In genomic region chr9:68426755-68427154, GRCh38 we compare ENCODE assay signal across 17 cellular contexts.
DNase-seq lines count a peak whose midpoint lies in the region; TF ChIP-seq lines count a peak whose summit lies in the region.
"Had no signal": no experiment of that assay in that cellular context is flagged by ENCODE, and none has a peak within 500 bp of the region (broad histone marks: within the 10 kb centered on the region; RNA-seq: fewer than 3 reads in every experiment).

No MANE protein-coding gene starts in this region.

- H3K9ac ChIP-seq in muscle layer of colon (ENCODE audit: low read length), result no peak overlapping the region

- 68 to 94% (median 75%) methylated on average over 1 of the region's 1 CpG for WGBS in ovary, 3 donors

- no peak overlapping the region for H3K4me3 ChIP-seq in coronary artery
- H3K4me3 ChIP-seq in muscle layer of colon (ENCODE audit: low read depth in 1 of 2, low read length in 2 of 2), result no peak overlapping the region
- H3K4me3 ChIP-seq in tibial artery, result no peak overlapping the region
- H3K4me3 ChIP-seq in ovary, result no peak overlapping the region

- H3K4me1 ChIP-seq in muscle layer of colon (ENCODE audit: insufficient read depth, low read length) (peaks cover 81% of the 10 kb centered on the region), tibial artery (peaks cover 0 to 48% (median 17%) of the 10 kb centered on the region in 4 donors), ovary (ENCODE audit: insufficient read depth) (no peaks in the 10 kb centered on the region)

- H3K36me3 ChIP-seq in muscle layer of colon (ENCODE audit: insufficient read depth, low read length) (peaks cover 18% of the 10 kb centered on the region), tibial artery (no peaks in the 10 kb centered on the region), ovary (no peaks in the 10 kb centered on the region)

- TF ChIP-seq CTCF in coronary artery (IDR thresholded peaks at IDR 0.05) (no peak), tibial artery (IDR thresholded peaks at IDR 0.05) (no peak), ovary (IDR thresholded peaks at IDR 0.05) (no peak)

- no peaks in the 10 kb centered on the region for H3K27me3 ChIP-seq in muscle layer of colon (ENCODE audit: control insufficient read depth in 1 of 2, insufficient read depth in 2 of 2, low read length in 2 of 2)
- no peaks in the 10 kb centered on the region for H3K27me3 ChIP-seq in tibial artery
- no peaks in the 10 kb centered on the region for H3K27me3 ChIP-seq in ovary

- TF ChIP-seq POLR2A in ovary (IDR thresholded peaks at IDR 0.05), result no peak

- H3K27ac ChIP-seq in coronary artery (peak overlapping the region; percentile 59 to 86), muscle layer of colon (ENCODE audit: low read depth, low read length) (peak overlapping the region; percentile 62), tibial artery (peak overlapping the region; percentile 60 to 64), ovary (no peak overlapping the region)
- H3K27ac ChIP-seq: C4-2B had no signal

- peak; percentile 58 for DNase-seq in NCI-H446 treated with DMSO at 0.1 percent for 48 hours (lab: John Stamatoyannopoulos, UW)
- no peak for DNase-seq in coronary artery (ENCODE audit: low spot score)
- DNase-seq in tibial artery, result no peak
- no peak for DNase-seq in DMS153 treated with DMSO at 0.1 percent for 48 hours (lab: John Stamatoyannopoulos, UW; ENCODE audit: unreplicated experiment)
- no peak for DNase-seq in GM19240 (ENCODE audit: insufficient read length, low spot score)
- DNase-seq in ovary, result no peak
- DNase-seq: DMS 273 treated with DMSO at 0.1 percent for 48 hours, GF-D8, GOT3, KBM-7, NCI-H1436, NCI-H2029 treated with DMSO at 0.1 percent for 48 hours, NCI-H2171 treated with DMSO at 0.1 percent for 48 hours, NCI-H510A, SHP77 had no signal

- H3K9me3 ChIP-seq in muscle layer of colon (ENCODE audit: low read length) (no peaks in the 10 kb centered on the region), tibial artery (no peaks in the 10 kb centered on the region), ovary (no peaks in the 10 kb centered on the region)

- no peak for TF ChIP-seq EP300 in ovary (IDR thresholded peaks at IDR 0.05)

- intact Hi-C loops in tibial artery (cut with DNase I; ENCODE audit: low total_unique reads), result no loop called here
- intact Hi-C loops in ovary (cut with DNase I), result no loop called here

Comparison
In these comparisons a context has a peak if more than half of its experiments do, and no peak if none do; other contexts are left out.
1. H3K27ac ChIP-seq: peak in coronary artery (2 of 2), muscle layer of colon (single experiment) and tibial artery (2 of 2); none in ovary (0 of 2).